Comparison of ENCODE assay signal across 1 cellular context in genomic region chr9:99821187-99822095, GRCh38.
TF ChIP-seq lines count a peak whose summit lies in the region.

TSS of gene NR4A3 (plus strand) at chr9:99821885. CDS start at chr9:99828043, 6,158 bp downstream.

TF ChIP-seq in GM12878, 131 proteins besides CTCF, POLR2A, EP300 and RAD21 (continued from another document):
- TF ChIP-seq ETV6 (conservative IDR thresholded peaks at IDR 0.05 in 1 of 2, IDR thresholded peaks at IDR 0.05 in 1 of 2; ENCODE audit: borderline replicate concordance in 1 of 2, low read depth in 1 of 2): 0 out of 4 replicates have a peak, but pooled peaks of 1 of the 2 experiments have one; percentile 13
- peak; percentile 86 for TF ChIP-seq HDGF (IDR thresholded peaks at IDR 0.05)
- TF ChIP-seq IRF3 (IDR thresholded peaks at IDR 0.05): no peak
- TF ChIP-seq NRF1 (conservative IDR thresholded peaks at IDR 0.05; ENCODE audit: low read depth, low read length): no peak
